18 cellular contexts compared by ENCODE assay signal in genomic region chr4:1784789-1785591, GRCh38. TPM values are rescaled to one million over a fixed set of nuclear protein-coding genes. Genes with fewer than 3 reads are reported as not detected.
DNase-seq lines count a peak whose midpoint lies in the region; ATAC-seq and TF ChIP-seq lines count a peak whose summit lies in the region.
"Had no signal": no experiment of that assay in that cellular context is flagged by ENCODE, and none has a peak within 500 bp of the region (broad histone marks: within the 10 kb centered on the region; RNA-seq: fewer than 3 reads in every experiment).

No MANE protein-coding gene starts in this region.

- no peaks in the 10 kb centered on the region for H3K36me3 Mint-ChIP-seq in mesothelial cell of epicardium
- H3K36me3 Mint-ChIP-seq: activated naive CD4-positive, alpha-beta T cell treated with anti-CD3 and anti-CD28 coated beads, Interleukin-2, amount 50 U/mL, for 24 hours had no signal

- H3K4me3 Mint-ChIP-seq in mesothelial cell of epicardium: no peak overlapping the region
- H3K4me3 Mint-ChIP-seq: activated naive CD4-positive, alpha-beta T cell treated with anti-CD3 and anti-CD28 coated beads, Interleukin-2, amount 50 U/mL, for 24 hours had no signal

- H3K27me3 ChIP-seq in right cardiac atrium (ENCODE audit: control insufficient read depth, insufficient read depth): no peaks in the 10 kb centered on the region
- H3K27me3 ChIP-seq: testis had no signal

- H3K27ac ChIP-seq in HEK293 (ENCODE audit: extremely low read depth, low read depth, low read length) (no peak overlapping the region), caudate nucleus (ENCODE audit: low read depth, low read length) (peak overlapping the region; percentile 76), right cardiac atrium (ENCODE audit: low read length) (no peak overlapping the region)
- H3K27ac ChIP-seq: testis had no signal

- WGBS in right cardiac atrium: 48% methylated on average over 17 of the region's 17 CpGs

- no peaks in the 10 kb centered on the region for H3K27me3 Mint-ChIP-seq in mesothelial cell of epicardium (ENCODE audit: low read depth)
- H3K27me3 Mint-ChIP-seq: activated naive CD4-positive, alpha-beta T cell treated with anti-CD3 and anti-CD28 coated beads, Interleukin-2, amount 50 U/mL, for 24 hours had no signal

- DNase-seq in caudate nucleus (lab: John Stamatoyannopoulos, UW) (no peak), right cardiac atrium (peak; percentile 76 to 91 (median 90)), retina (peak; percentile 61), NCI-H2107 treated with DMSO at 0.1 percent for 48 hours (lab: John Stamatoyannopoulos, UW; ENCODE audit: unreplicated experiment) (no peak), mesothelial cell of epicardium (ENCODE audit: low spot score in 2 of 2, unreplicated experiment in 2 of 2) (no peak)
- DNase-seq: ACHN; activated CD4-positive, CD25-positive, alpha-beta regulatory T cell treated with anti-CD3 and anti-CD28 coated beads, Interleukin-2, amount 50 U/mL, for 72 hours; activated CD8-positive, alpha-beta memory T cell treated with anti-CD3 and anti-CD28 coated beads, Interleukin-2, amount 50 U/mL, for 48 hours; GDM1; NCI-H1436; NCI-H510A treated with DMSO at 0.1 percent for 48 hours; T-helper 1 cell; testis had no signal

- no peaks in the 10 kb centered on the region for H3K9me3 Mint-ChIP-seq in mesothelial cell of epicardium
- H3K9me3 Mint-ChIP-seq: activated naive CD4-positive, alpha-beta T cell treated with anti-CD3 and anti-CD28 coated beads, Interleukin-2, amount 50 U/mL, for 24 hours had no signal

- peak; percentile 82 to 92 for ATAC-seq in right cardiac atrium
- ATAC-seq in GM18861 (IDR thresholded peaks at IDR 0.05; ENCODE audit: unreplicated experiment): no peak
- ATAC-seq in GM21367 (IDR thresholded peaks at IDR 0.05; ENCODE audit: unreplicated experiment): no peak
- ATAC-seq: Panc1 had no signal

- H3K9me3 ChIP-seq in HEK293 (ENCODE audit: control insufficient read depth, insufficient read depth, low read depth, low read length) (no peaks in the 10 kb centered on the region), right cardiac atrium (ENCODE audit: control insufficient read depth, low read length) (no peaks in the 10 kb centered on the region)
- H3K9me3 ChIP-seq: testis had no signal

- intact Hi-C loops in right cardiac atrium (cut with DNase I): no loop called here

- POLR2A ChIA-PET in HEK293 (lab: Yijun Ruan, JAX): interaction anchor here (1.3 kb wide), 1 partner anchor 11 kb away, joined by 4 read pairs; no protein-coding TSS in a partner anchor

- TF ChIP-seq CTCF in HEK293 (tag by site-specific recombination; IDR thresholded peaks at IDR 0.05) (no peak), mesothelial cell of epicardium (IDR thresholded peaks at IDR 0.05; ENCODE audit: unreplicated experiment) (no peak)

- no peak overlapping the region for H3K4me3 ChIP-seq in HEK293 (ENCODE audit: low read depth, low read length)
- H3K4me3 ChIP-seq in right cardiac atrium (ENCODE audit: low read length): no peak overlapping the region
- H3K4me3 ChIP-seq: testis had no signal

- CTCF ChIA-PET in HEK293 (lab: Yijun Ruan, JAX): no interaction called here

- H3K36me3 ChIP-seq in HEK293 (ENCODE audit: control insufficient read depth in 2 of 2, insufficient read depth in 1 of 2, low read length in 2 of 2): no peaks in the 10 kb centered on the region

- peaks cover 4% of the 10 kb centered on the region for H3K4me1 Mint-ChIP-seq in mesothelial cell of epicardium
- H3K4me1 Mint-ChIP-seq: activated naive CD4-positive, alpha-beta T cell treated with anti-CD3 and anti-CD28 coated beads, Interleukin-2, amount 50 U/mL, for 24 hours had no signal

- H3K4me1 ChIP-seq in HEK293 (ENCODE audit: control insufficient read depth, insufficient read depth, low read length) (no peaks in the 10 kb centered on the region), right cardiac atrium (ENCODE audit: control insufficient read depth, insufficient read depth, low read length) (peaks cover 2% of the 10 kb centered on the region)
- H3K4me1 ChIP-seq: testis had no signal

- no peak overlapping the region for H3K27ac Mint-ChIP-seq in mesothelial cell of epicardium
- H3K27ac Mint-ChIP-seq: activated naive CD4-positive, alpha-beta T cell treated with anti-CD3 and anti-CD28 coated beads, Interleukin-2, amount 50 U/mL, for 24 hours had no signal

TF ChIP-seq in HEK293, 187 proteins besides CTCF, POLR2A, EP300 and RAD21:
- 0 out of 2 replicates have a peak, but pooled peaks have one; percentile 9 for TF ChIP-seq GLIS2 (tag by site-specific recombination; IDR thresholded peaks at IDR 0.05)
- TF ChIP-seq ZNF362 (tag by site-specific recombination; IDR thresholded peaks at IDR 0.05): no peak
- TF ChIP-seq ZNF341 (tag by site-specific recombination; IDR thresholded peaks at IDR 0.05; ENCODE audit: low read depth): peak; percentile 85
TF ChIP-seq in HEK293: peak in this region for 2.

RNA-seq across cellular contexts. Expression of gene FGFR3, which starts 8.1 kb away (rescaled TPM):
- total RNA-seq in right cardiac atrium (10 to 100 TPM in 1 of 4 donors, 1 to 10 TPM in 3; 6.4 to 17.5 (median 8.8) TPM), mesothelial cell of epicardium (30.9 to 37.6 TPM (median 32.9 TPM) in 3 replicates)
- polyA plus RNA-seq in right cardiac atrium: 4.5 TPM

Comparison
In these comparisons a context has a peak if more than half of its experiments do, and no peak if none do; other contexts are left out.
1. DNase-seq: peak in right cardiac atrium (3 of 3) and retina (single experiment); none in caudate nucleus (0 of 61), NCI-H2107 treated with DMSO at 0.1 percent for 48 hours (single experiment) and mesothelial cell of epicardium (0 of 2).
2. ATAC-seq: peak in right cardiac atrium (2 of 2); none in GM18861 (single experiment) and GM21367 (single experiment).